ENCODE assay signal across 10 cellular contexts in the genomic region with DNA sequence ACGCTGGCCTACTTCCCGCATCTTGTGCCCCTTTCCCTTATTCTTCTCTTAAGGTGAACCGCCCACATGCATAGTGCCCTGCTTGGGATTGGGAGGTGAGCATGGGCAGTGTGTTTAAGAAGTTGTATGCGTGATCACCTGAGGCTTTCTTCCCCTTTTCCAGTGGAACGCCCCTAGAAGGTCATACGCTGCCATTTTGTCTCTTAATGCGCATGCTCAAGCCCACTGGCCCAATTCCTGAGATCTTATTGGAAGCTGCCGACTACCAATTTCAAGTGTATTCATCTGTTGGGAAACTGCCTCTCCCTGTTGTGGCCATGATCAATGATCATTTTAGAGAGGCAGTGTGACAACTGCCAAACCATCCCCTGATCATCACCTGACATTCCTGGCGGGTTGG. TPM values are rescaled to one million over a fixed set of nuclear protein-coding genes. Genes with fewer than 3 reads are reported as not detected.
"Had no signal": no experiment of that assay in that cellular context is flagged by ENCODE, and none has a peak within 500 bp of the region (broad histone marks: within the 10 kb centered on the region; RNA-seq: fewer than 3 reads in every experiment).

No MANE protein-coding gene starts in this region.

- ATAC-seq: GM23338, HCT116 had no signal

- H3K4me3 Mint-ChIP-seq: GM23338, HFFc6 had no signal

- H3K27ac Mint-ChIP-seq: GM23338, HFFc6 had no signal

- H3K9me3 Mint-ChIP-seq: GM23338, HFFc6 had no signal

- H3K4me2 ChIP-seq: GM23338 had no signal

- FAIRE-seq: HTR-8/SVneo had no signal

- H3K9me3 ChIP-seq: HAP-1 had no signal

- DNase-seq: H7, HFFc6, IMR-90, KBM-7 had no signal

- H2AFZ ChIP-seq: GM23338 had no signal

- H3K4me3 ChIP-seq: GM23338, HAP-1 had no signal

- H3K36me3 ChIP-seq: HAP-1 had no signal

RNA-seq across cellular contexts. Expression of a gene that starts 3.3 kb away (rescaled TPM):
- total RNA-seq: GM23338, H4, H7, HFFc6, HT-29, IMR-90 had no signal
- polyA plus RNA-seq: GM23338, IMR-90 had no signal

RNA-seq across cellular contexts. Expression of a gene that starts 19.9 kb away (rescaled TPM):
- total RNA-seq: GM23338, H7, HFFc6, HT-29, IMR-90 had no signal
- polyA plus RNA-seq: IMR-90 had no signal
